ENCODE assay signal across 16 cellular contexts in the genomic region with DNA sequence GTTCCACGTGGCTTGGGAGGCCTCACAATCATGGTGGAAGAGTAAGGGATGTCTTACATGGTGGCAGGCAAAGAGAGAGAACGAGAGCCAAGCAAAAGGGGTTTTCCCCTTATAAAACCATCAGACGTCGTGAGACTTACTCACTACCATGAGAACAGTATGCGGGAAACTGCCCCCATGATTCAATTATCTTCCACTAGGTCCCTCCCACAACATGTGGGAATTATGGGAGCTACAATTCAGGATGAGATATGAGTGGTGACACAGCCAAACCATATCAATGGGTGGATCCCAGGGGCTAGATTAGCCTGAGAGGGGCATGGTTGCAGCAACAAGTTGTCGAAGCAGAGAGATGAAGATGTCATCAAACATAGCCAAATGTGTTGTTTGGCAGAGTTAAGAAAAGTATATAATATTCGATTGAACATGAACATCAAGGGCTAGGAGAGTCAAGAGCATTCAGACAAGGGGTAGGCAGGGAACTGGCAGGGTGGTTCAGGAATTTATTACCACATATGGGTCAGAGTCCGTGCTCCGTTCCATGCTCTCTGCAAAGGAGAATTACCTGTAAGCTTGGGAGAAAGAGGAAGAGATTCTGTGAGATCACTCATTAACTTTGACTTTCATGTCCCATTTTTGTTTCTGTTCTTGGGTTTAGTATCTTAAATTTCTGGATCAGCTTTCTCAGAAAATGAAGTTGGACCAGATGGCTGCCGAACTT.
DNase-seq lines count a peak whose midpoint lies in the region; ATAC-seq, FAIRE-seq and TF ChIP-seq lines count a peak whose summit lies in the region.
"Had no signal": no experiment of that assay in that cellular context is flagged by ENCODE, and none has a peak within 500 bp of the region (broad histone marks: within the 10 kb centered on the region; RNA-seq: fewer than 3 reads in every experiment).

No MANE protein-coding gene starts in this region.

- no peak for TF ChIP-seq POLR2A in HepG2 (IDR thresholded peaks at IDR 0.05; ENCODE audit: insufficient read depth in 1 of 2, low read depth in 2 of 2, low read length in 2 of 2)
- TF ChIP-seq POLR2A in right lobe of liver (IDR thresholded peaks at IDR 0.05) = no peak

- no peak for TF ChIP-seq RAD21 in HepG2 (CRISPR knock-in tag; IDR thresholded peaks at IDR 0.05)

- H3K9ac ChIP-seq in HepG2 (ENCODE audit: insufficient read depth, low read depth, low read length) (no peak overlapping the region), colonic mucosa (ENCODE audit: low read depth in 2 of 2, low read length in 2 of 2) (no peak overlapping the region), GM23248 (no peak overlapping the region)
- H3K9ac ChIP-seq: BLaER1 treated with 17β-estradiol and CSF1 and Interleukin-3, amounts not matched to agents 10 nM and 100 nM had no signal

- no peaks in the 10 kb centered on the region for H4K20me1 ChIP-seq in HepG2 (ENCODE audit: insufficient read depth, low read length)
- no peaks in the 10 kb centered on the region for H4K20me1 ChIP-seq in osteoblast (ENCODE audit: insufficient read depth, low read length)
- H4K20me1 ChIP-seq in GM23248 (ENCODE audit: insufficient read depth) = no peaks in the 10 kb centered on the region
- H4K20me1 ChIP-seq: BLaER1 treated with 17β-estradiol and CSF1 and Interleukin-3, amounts not matched to agents 10 nM and 100 nM had no signal

- BruUV-seq in HepG2 (replicated peaks; lab: Mats Ljungman, UMichigan) = no TSS peak

- no peaks in the 10 kb centered on the region for H3K9me2 ChIP-seq in GM23248 (ENCODE audit: insufficient read depth)

- ATAC-seq in HepG2 = peak; percentile 87
- ATAC-seq in right lobe of liver = no peak
- ATAC-seq in T-helper 17 cell = no peak
- ATAC-seq: GM12878, GM23338 had no signal

- POLR2A ChIA-PET in HepG2 (lab: Yijun Ruan, JAX) = no interaction called here

- FAIRE-seq in HepG2 (lab: Jason Lieb, UNC) = no peak
- FAIRE-seq: GM12878 had no signal

- TF ChIP-seq CTCF in HepG2 (CRISPR knock-in tag; IDR thresholded peaks at IDR 0.05) = no peak
- TF ChIP-seq CTCF in right lobe of liver (IDR thresholded peaks at IDR 0.05) = no peak
- TF ChIP-seq CTCF in colonic mucosa (IDR thresholded peaks at IDR 0.05) = no peak
- TF ChIP-seq CTCF in osteoblast (IDR thresholded peaks at IDR 0.05; ENCODE audit: extremely low read depth, low read depth, low read length) = no peak

- H3K79me2 ChIP-seq in HepG2 (ENCODE audit: insufficient read depth, low read length) = no peaks in the 10 kb centered on the region
- no peaks in the 10 kb centered on the region for H3K79me2 ChIP-seq in osteoblast (ENCODE audit: insufficient read depth, low read length)
- H3K79me2 ChIP-seq in GM23248 (ENCODE audit: insufficient read depth) = no peaks in the 10 kb centered on the region

- WGBS in HepG2 (ENCODE audit: low lambda C conversion rate) = 66% methylated on average over 10 of the region's 10 CpGs
- WGBS in right lobe of liver (ENCODE audit: insufficient coverage, low coverage, low lambda C conversion rate, missing lambda C conversion rate) = 67% methylated on average over 6 of the region's 10 CpGs
- whole genome bisulfite sequencing in GM23248 (ENCODE audit: low coverage in 1 of 2, low lambda C conversion rate in 2 of 2, missing lambda C conversion rate in 2 of 2), 2 experiments = 62% methylated on average over 10 of the region's 10 CpGs

- in situ Hi-C loops in HepG2 (cut with HindIII; ENCODE audit: extremely low pct_ligation_motif_present, low pct_unique_long_range_greater_than_20kb) = no loop called here
- in situ Hi-C loops in GM23248 (cut with MboI) = no loop called here

- DNase-seq in HepG2 (ENCODE audit: low spot score) = peak; percentile 33
- DNase-seq in right lobe of liver = no peak
- peak; percentile 24 for DNase-seq in colonic mucosa
- DNase-seq in osteoblast (ENCODE audit: insufficient read length, low spot score, missing footprints) = peak; percentile 1
- no peak for DNase-seq in GM23248
- no peak for DNase-seq in DMS79 treated with DMSO at 0.1 percent for 48 hours (lab: John Stamatoyannopoulos, UW)
- DNase-seq in T-helper 17 cell = no peak
- DNase-seq: AML-193; Calu3; CD4-positive, CD25-positive, alpha-beta regulatory T cell; DMS 273 treated with DMSO at 0.1 percent for 48 hours; H7 had no signal

- H3F3A ChIP-seq in GM23248 (ENCODE audit: insufficient read depth) = no peaks in the 10 kb centered on the region

- peaks cover 7% of the 10 kb centered on the region for H3K9me3 ChIP-seq in HepG2 (ENCODE audit: low read length)
- no peaks in the 10 kb centered on the region for H3K9me3 ChIP-seq in right lobe of liver
- H3K9me3 ChIP-seq in colonic mucosa = no peaks in the 10 kb centered on the region
- H3K9me3 ChIP-seq in osteoblast (ENCODE audit: low read depth, low read length) = peaks cover 5% of the 10 kb centered on the region
- H3K9me3 ChIP-seq in GM23248 (ENCODE audit: low read depth) = no peaks in the 10 kb centered on the region
- no peaks in the 10 kb centered on the region for H3K9me3 ChIP-seq in T-helper 17 cell (ENCODE audit: control insufficient read depth, low read length, poor library complexity, severe bottlenecking)

- H3K4me1 Mint-ChIP-seq in T-helper 17 cell = peaks cover 2% of the 10 kb centered on the region
- H3K4me1 Mint-ChIP-seq: CD4-positive, CD25-positive, alpha-beta regulatory T cell had no signal

- peaks cover 5% of the 10 kb centered on the region for H3K27me3 Mint-ChIP-seq in T-helper 17 cell
- H3K27me3 Mint-ChIP-seq: CD4-positive, CD25-positive, alpha-beta regulatory T cell had no signal

- TF ChIP-seq EP300 in HepG2 (IDR thresholded peaks at IDR 0.05; ENCODE audit: low read depth in 2 of 2, low read length in 2 of 2) (no peak), HepG2 (CRISPR knock-in tag; IDR thresholded peaks at IDR 0.05; ENCODE audit: borderline replicate concordance) (no peak)

- H3K4me3 Mint-ChIP-seq in T-helper 17 cell = no peak overlapping the region
- H3K4me3 Mint-ChIP-seq: CD4-positive, CD25-positive, alpha-beta regulatory T cell; GM23338 had no signal

- CTCF ChIA-PET in HepG2 (lab: Yijun Ruan, JAX; ENCODE audit: low intra/inter-chr PET ratio, low total read pairs) = no interaction called here

- H2AFZ ChIP-seq in HepG2 (ENCODE audit: low read length) (no peak overlapping the region), osteoblast (ENCODE audit: low read length) (no peak overlapping the region), GM23248 (no peak overlapping the region)
- H2AFZ ChIP-seq: GM23338 had no signal

- no peak overlapping the region for H3K27ac Mint-ChIP-seq in T-helper 17 cell
- H3K27ac Mint-ChIP-seq: CD4-positive, CD25-positive, alpha-beta regulatory T cell; GM23338 had no signal

- H3K4me3 ChIP-seq in HepG2 (replicated peaks in 1 of 3; ENCODE audit: insufficient read depth in 1 of 3, low read depth in 2 of 3, low read length in 3 of 3) (no peak overlapping the region), right lobe of liver (no peak overlapping the region), colonic mucosa (no peak overlapping the region), osteoblast (ENCODE audit: insufficient read depth, low read length) (no peak overlapping the region), GM23248 (no peak overlapping the region)
- H3K4me3 ChIP-seq: BLaER1 treated with 17β-estradiol and CSF1 and Interleukin-3, amounts not matched to agents 10 nM and 100 nM; GM12878; GM23338 had no signal

- intact Hi-C loops in HepG2 (cut with micrococcal nuclease; ENCODE audit: unreplicated experiment) = no loop called here
- intact Hi-C loops in right lobe of liver (cut with DNase I) = no loop called here
- intact Hi-C loops in colonic mucosa (cut with DNase I) = no loop called here

- H3K27me3 ChIP-seq in HepG2 (ENCODE audit: control insufficient read depth in 1 of 2, insufficient read depth in 2 of 2, low read length in 2 of 2) = no peaks in the 10 kb centered on the region
- no peaks in the 10 kb centered on the region for H3K27me3 ChIP-seq in right lobe of liver
- no peaks in the 10 kb centered on the region for H3K27me3 ChIP-seq in colonic mucosa
- H3K27me3 ChIP-seq in osteoblast (ENCODE audit: insufficient read depth, low read length) = no peaks in the 10 kb centered on the region
- no peaks in the 10 kb centered on the region for H3K27me3 ChIP-seq in GM23248 (replicated peaks; ENCODE audit: insufficient read depth)
- H3K27me3 ChIP-seq: BLaER1 treated with 17β-estradiol and CSF1 and Interleukin-3, amounts not matched to agents 10 nM and 100 nM had no signal

- no peaks in the 10 kb centered on the region for H3K36me3 Mint-ChIP-seq in T-helper 17 cell (ENCODE audit: low read depth)
- H3K36me3 Mint-ChIP-seq: CD4-positive, CD25-positive, alpha-beta regulatory T cell had no signal

- no peaks in the 10 kb centered on the region for H3K36me3 ChIP-seq in HepG2 (replicated peaks in 1 of 2; ENCODE audit: control insufficient read depth in 1 of 2, insufficient read depth in 2 of 2, low read length in 2 of 2)
- no peaks in the 10 kb centered on the region for H3K36me3 ChIP-seq in right lobe of liver
- no peaks in the 10 kb centered on the region for H3K36me3 ChIP-seq in colonic mucosa
- no peaks in the 10 kb centered on the region for H3K36me3 ChIP-seq in osteoblast (ENCODE audit: insufficient read depth, low read length)
- no peaks in the 10 kb centered on the region for H3K36me3 ChIP-seq in GM23248 (ENCODE audit: low read depth)
- H3K36me3 ChIP-seq: BLaER1 treated with 17β-estradiol and CSF1 and Interleukin-3, amounts not matched to agents 10 nM and 100 nM had no signal

- H3K4me1 ChIP-seq in HepG2 (ENCODE audit: insufficient read depth, low read length) (peaks cover 9% of the 10 kb centered on the region; the same call in 1 of the 2 replicates), right lobe of liver (no peaks in the 10 kb centered on the region), colonic mucosa (no peaks in the 10 kb centered on the region), osteoblast (ENCODE audit: insufficient read depth, low read length) (no peaks in the 10 kb centered on the region), GM23248 (ENCODE audit: insufficient read depth) (no peaks in the 10 kb centered on the region)

- no peak overlapping the region for H3K4me2 ChIP-seq in HepG2 (ENCODE audit: low read depth, low read length)
- H3K4me2 ChIP-seq in osteoblast (ENCODE audit: insufficient read depth, low read length) = no peak overlapping the region
- H3K4me2 ChIP-seq in GM23248 (ENCODE audit: unreplicated experiment) = no peak overlapping the region
- H3K4me2 ChIP-seq: BLaER1 treated with 17β-estradiol and CSF1 and Interleukin-3, amounts not matched to agents 10 nM and 100 nM; GM23338 had no signal

- H3K27ac ChIP-seq in HepG2 (ENCODE audit: extremely low read length, insufficient read depth, low read length) (no peak overlapping the region), right lobe of liver (no peak overlapping the region), colonic mucosa (no peak overlapping the region), osteoblast (ENCODE audit: low read depth, low read length) (no peak overlapping the region), GM23248 (no peak overlapping the region)
- H3K27ac ChIP-seq: 22Rv1; BLaER1 treated with 17β-estradiol and CSF1 and Interleukin-3, amounts not matched to agents 10 nM and 100 nM had no signal

TF ChIP-seq in HepG2, 621 proteins besides CTCF, POLR2A, EP300 and RAD21 (continues in another document):
- TF ChIP-seq HNF4A (CRISPR knock-in tag; IDR thresholded peaks at IDR 0.05) = peak; percentile 63

Comparison
In these comparisons a context has a peak if more than half of its experiments do, and no peak if none do; other contexts are left out.
1. DNase-seq: peak in HepG2 (single experiment), colonic mucosa (single experiment) and osteoblast (single experiment); none in right lobe of liver (0 of 3), GM23248 (single experiment), DMS79 treated with DMSO at 0.1 percent for 48 hours (single experiment) and T-helper 17 cell (0 of 3).